Comparison of ENCODE assay signal across 9 cellular contexts in the genomic region with DNA sequence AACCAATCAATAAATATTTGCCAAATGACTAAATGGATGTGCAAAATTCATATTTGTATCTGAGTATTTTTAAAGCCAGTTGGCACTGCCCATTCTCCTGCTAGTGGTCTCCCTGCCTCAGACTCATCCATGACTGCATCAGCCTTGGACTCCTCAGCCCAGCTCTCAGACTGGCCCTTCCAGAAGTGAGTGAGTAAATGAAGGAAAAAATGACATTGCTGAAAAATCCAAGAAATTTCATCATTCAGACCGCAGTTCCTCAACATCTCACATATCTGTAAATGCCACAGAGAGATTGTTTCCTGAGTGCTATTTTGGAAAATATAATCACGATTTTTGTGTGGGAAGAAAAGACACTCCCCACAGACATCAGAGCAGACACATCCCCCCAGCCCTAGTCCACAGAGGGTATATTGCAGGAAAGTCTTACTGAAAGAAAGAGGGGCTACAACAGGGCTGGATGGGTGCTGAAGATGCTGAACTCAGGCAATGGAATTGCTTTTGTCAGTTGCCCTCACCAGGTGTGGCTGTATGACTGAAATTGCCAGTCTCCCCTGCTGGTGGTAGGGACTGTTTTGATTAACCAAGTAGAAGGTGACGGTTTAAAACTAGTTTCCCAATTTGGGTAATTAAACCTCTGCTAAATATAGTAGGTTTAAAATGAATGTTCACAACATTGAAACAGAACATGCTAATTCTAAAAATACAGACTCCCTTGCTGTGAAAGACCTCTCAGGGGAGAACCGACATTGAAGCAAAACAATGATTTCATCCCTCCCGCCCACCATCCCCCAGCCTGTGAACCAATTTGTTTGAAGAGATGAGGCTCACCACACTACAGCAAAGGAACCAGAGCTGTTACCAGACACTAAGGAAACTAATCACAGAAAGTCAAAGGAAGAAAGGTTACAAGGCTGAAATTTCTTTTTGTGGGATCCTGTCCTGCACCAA.
DNase-seq lines count a peak whose midpoint lies in the region; ATAC-seq and TF ChIP-seq lines count a peak whose summit lies in the region.
"Had no signal": no experiment of that assay in that cellular context is flagged by ENCODE, and none has a peak within 500 bp of the region (broad histone marks: within the 10 kb centered on the region; RNA-seq: fewer than 3 reads in every experiment).

No MANE protein-coding gene starts in this region.

- no CpG with 5 or more reads among the region's 5 CpGs for WGBS in IMR-90 (ENCODE audit: extremely low coverage in 2 of 2, insufficient read length in 1 of 2), 2 experiments

- TF ChIP-seq CTCF in GM10266 (IDR thresholded peaks at IDR 0.05; ENCODE audit: control insufficient read depth, insufficient read depth, low read depth, missing control alignments), result peak; percentile 4
- no peak for TF ChIP-seq CTCF in IMR-90 (conservative IDR thresholded peaks at IDR 0.05; ENCODE audit: low read depth, low read length)

- H3K23ac ChIP-seq in IMR-90 (ENCODE audit: low read depth, low read length), result no peak overlapping the region

- no peak overlapping the region for H3K18ac ChIP-seq in IMR-90 (ENCODE audit: low read depth, low read length)

- H4K8ac ChIP-seq in IMR-90 (ENCODE audit: low read depth in 2 of 2, low read length in 2 of 2), result no peak overlapping the region; a peak in 1 of 4 replicates

- no peak overlapping the region for H2BK15ac ChIP-seq in IMR-90 (ENCODE audit: low read depth, low read length)

- no peak overlapping the region for H3K9ac ChIP-seq in IMR-90 (ENCODE audit: low read depth, low read length)

- H3K4me3 ChIP-seq in IMR-90 (ENCODE audit: insufficient read depth, low read depth, low read length), result no peak overlapping the region

- H3K4me1 ChIP-seq in IMR-90 (ENCODE audit: control insufficient read depth, insufficient read depth, low read length), result peaks cover 2% of the 10 kb centered on the region; the same call in 1 of the 2 replicates

- CTCF ChIA-PET in IMR-90 (lab: Yijun Ruan, JAX), result interaction anchor here (1.0 kb wide), 1 partner anchor 49 kb away, joined by 3 read pairs; no protein-coding TSS in a partner anchor

- no peak overlapping the region for H2AK9ac ChIP-seq in IMR-90 (replicated peaks; ENCODE audit: low read depth, low read length, poor library complexity)

- H3K4me2 ChIP-seq in IMR-90 (ENCODE audit: low read depth, low read length), result no peak overlapping the region

- TF ChIP-seq RAD21 in IMR-90 (IDR thresholded peaks at IDR 0.05; ENCODE audit: low read length), result no peak

- peak overlapping the region; percentile 46 for H2BK120ac ChIP-seq in IMR-90 (ENCODE audit: low read depth, low read length)

- H3K27ac ChIP-seq in IMR-90 (ENCODE audit: insufficient read depth, low read length), result no peak overlapping the region; the same call in 1 of the 2 replicates

- no peak overlapping the region for H2AFZ ChIP-seq in IMR-90 (replicated peaks; ENCODE audit: low read length, poor library complexity)

- in situ Hi-C loops in IMR-90 (cut with MboI; ENCODE audit: low sequenced_read_pairs), result no loop called here

- no peak overlapping the region; the same call in 1 of the 2 replicates for H4K5ac ChIP-seq in IMR-90 (ENCODE audit: low read depth, low read length)

- no TSS peak for BruUV-seq in IMR-90 (replicated peaks; lab: Mats Ljungman, UMichigan)

- H2AK5ac ChIP-seq in IMR-90 (ENCODE audit: low read depth, low read length), result no peak overlapping the region

- H3K56ac ChIP-seq in IMR-90 (ENCODE audit: extremely low read depth, insufficient read depth, low read length), result no peak overlapping the region

- no peaks in the 10 kb centered on the region for H3K79me1 ChIP-seq in IMR-90 (ENCODE audit: low read depth in 1 of 2, low read length in 2 of 2)

- no peak overlapping the region for H2BK20ac ChIP-seq in IMR-90 (ENCODE audit: low read depth, low read length)

- intact Hi-C loops in IMR-90 (cut with micrococcal nuclease), result no loop called here

- no peak for TF ChIP-seq POLR2A in IMR-90 (IDR thresholded peaks at IDR 0.05; ENCODE audit: low read depth, low read length)

- H3K9me1 ChIP-seq in IMR-90 (ENCODE audit: insufficient read depth, low read length), result no peaks in the 10 kb centered on the region; the same call in 1 of the 2 replicates

- dilution Hi-C loops in IMR-90 (cut with HindIII; ENCODE audit: low sequenced_read_pairs, unreplicated experiment), result no loop called here

- H3K9me3 ChIP-seq in IMR-90 (ENCODE audit: control insufficient read depth, insufficient read depth, low read length), result no peaks in the 10 kb centered on the region

- no peaks in the 10 kb centered on the region for H3K36me3 ChIP-seq in IMR-90 (ENCODE audit: control insufficient read depth, insufficient read depth, low read length)

- POLR2A ChIA-PET in IMR-90 (lab: Charles Lee; ENCODE audit: unreplicated experiment), result interaction anchor here (0.7 kb wide), 1 partner anchor 11 kb away, joined by 4 read pairs; no protein-coding TSS in a partner anchor

- H3K4ac ChIP-seq in IMR-90 (ENCODE audit: low read depth, low read length), result peak overlapping the region; percentile 18; the same call in 1 of the 2 replicates

- H4K20me1 ChIP-seq in IMR-90 (ENCODE audit: insufficient read depth, low read length), result no peaks in the 10 kb centered on the region

- no peak overlapping the region for H2BK5ac ChIP-seq in IMR-90 (ENCODE audit: low read depth, low read length, poor library complexity, severe bottlenecking)

- DNase-seq in GM10266 (ENCODE audit: extremely low spot score) (peak; percentile 83), IMR-90 (peak; percentile 53), iPS-NIHi11 (ENCODE audit: low spot score) (peak; percentile 39), NCI-H1105 treated with DMSO at 0.1 percent for 48 hours (lab: John Stamatoyannopoulos, UW) (no peak), SW 1271 (lab: John Stamatoyannopoulos, UW) (no peak), NK-92 (lab: John Stamatoyannopoulos, UW; ENCODE audit: unreplicated experiment) (no peak)
- DNase-seq in stimulated activated CD4-positive, alpha-beta T cell treated with anti-CD3 and anti-CD28 coated beads, Interleukin-4, amount 100 ng/mL, for 24 hours, result no peak
- DNase-seq: activated naive CD8-positive, alpha-beta T cell treated with anti-CD3 and anti-CD28 coated beads, Interleukin-2, amount 10 ng/mL, durations not matched to agents 7 days and 5 days had no signal

- H4K91ac ChIP-seq in IMR-90 (ENCODE audit: insufficient read depth, low read depth, low read length), result no peak overlapping the region; the same call in 1 of the 2 replicates

- 0 out of 2 replicates have a peak overlapping the region, but pooled peaks have one; percentile 37 for H3K14ac ChIP-seq in IMR-90 (replicated peaks; ENCODE audit: low read depth, low read length)

- H3K27me3 ChIP-seq in IMR-90 (ENCODE audit: control insufficient read depth, insufficient read depth, low read length), result no peaks in the 10 kb centered on the region

- ATAC-seq in GM21717 (IDR thresholded peaks at IDR 0.05; ENCODE audit: unreplicated experiment) (peak; percentile 92), IMR-90 (ENCODE audit: low read depth) (peak; percentile 54)

TF ChIP-seq in IMR-90, 13 proteins besides CTCF, POLR2A, EP300 and RAD21:
- TF ChIP-seq CEBPB (IDR thresholded peaks at IDR 0.05; ENCODE audit: low read depth, low read length) (peak; percentile 65), CHD1 (IDR thresholded peaks at IDR 0.05; ENCODE audit: low read depth, low read length) (no peak)

Comparison
In these comparisons a context has a peak if more than half of its experiments do, and no peak if none do; other contexts are left out.
1. DNase-seq: peak in GM10266 (single experiment), IMR-90 (single experiment) and iPS-NIHi11 (single experiment); none in NCI-H1105 treated with DMSO at 0.1 percent for 48 hours (single experiment), stimulated activated CD4-positive, alpha-beta T cell treated with anti-CD3 and anti-CD28 coated beads, Interleukin-4, amount 100 ng/mL, for 24 hours (single experiment), SW 1271 (0 of 2) and NK-92 (single experiment).